In the genomic region with DNA sequence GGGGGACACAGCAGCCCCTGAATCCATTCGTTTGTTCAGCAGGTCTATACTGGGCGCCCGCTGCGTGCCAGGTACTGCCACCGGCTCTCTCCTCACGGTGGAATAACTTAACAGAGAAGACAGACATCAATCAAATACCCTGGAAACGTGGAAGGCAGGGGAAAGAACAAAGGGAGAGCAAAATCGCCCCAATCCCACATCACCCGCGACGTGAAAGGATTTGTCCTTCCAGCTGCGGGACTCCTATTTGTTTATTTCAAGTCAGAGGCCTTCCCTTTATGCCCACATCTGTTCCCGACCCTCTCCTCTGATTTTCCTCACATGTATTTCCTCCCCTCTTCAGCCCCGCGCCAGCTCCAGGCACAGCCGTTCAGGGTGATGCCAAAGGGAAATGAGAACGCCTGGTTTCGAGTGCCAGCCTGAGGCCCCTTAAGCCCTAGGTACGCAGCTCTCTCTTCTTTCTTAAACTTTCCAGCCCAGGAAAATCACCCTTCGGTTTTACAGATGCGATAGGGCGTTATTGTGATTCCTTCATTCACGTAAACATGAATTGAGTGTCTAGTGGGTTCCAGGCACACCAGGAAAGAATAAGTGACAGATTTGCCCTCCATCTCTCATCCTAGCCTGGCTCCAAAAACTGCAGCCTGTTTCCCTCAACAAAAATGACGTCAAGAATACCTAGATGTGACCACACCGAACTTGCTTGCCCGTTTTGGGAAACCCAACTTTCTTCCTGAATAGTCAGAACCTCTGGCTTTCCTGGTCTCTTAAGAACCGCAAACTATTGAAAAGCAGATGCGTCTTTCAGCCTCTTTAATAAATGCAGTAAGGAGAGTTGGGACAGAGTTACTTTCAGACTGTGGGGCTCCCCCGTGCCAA, we compare ENCODE assay signal across 1 cellular context.
TF ChIP-seq lines count a peak whose summit lies in the region.

No MANE protein-coding gene starts in this region.

TF ChIP-seq in endothelial cell of umbilical vein, 7 proteins besides CTCF, POLR2A, EP300 and RAD21:
- peak; percentile 64 for TF ChIP-seq EZH2 (IDR thresholded peaks at IDR 0.05; ENCODE audit: borderline replicate concordance, low read depth, low read length, severe bottlenecking)
- no peak for TF ChIP-seq GATA2 (IDR thresholded peaks at IDR 0.05; ENCODE audit: insufficient read depth, insufficient read length, low read depth, low read length)
